Comparison of ENCODE assay signal across 15 cellular contexts in genomic region chr7:108406474-108406873, GRCh38. TPM values are rescaled to one million over a fixed set of nuclear protein-coding genes. Genes with fewer than 3 reads are reported as not detected.
DNase-seq lines count a peak whose midpoint lies in the region; ATAC-seq and TF ChIP-seq lines count a peak whose summit lies in the region.
"Had no signal": no experiment of that assay in that cellular context is flagged by ENCODE, and none has a peak within 500 bp of the region (broad histone marks: within the 10 kb centered on the region; RNA-seq: fewer than 3 reads in every experiment).

No MANE protein-coding gene starts in this region.

- DNase-seq in AG08396 (ENCODE audit: low spot score), result peak; percentile 9
- DNase-seq in LHCN-M2 (ENCODE audit: low read depth), result peak; percentile 83
- peak; percentile 55 for DNase-seq in mammary epithelial cell
- peak; percentile 47 for DNase-seq in left kidney (ENCODE audit: low read depth, low spot score)
- no peak for DNase-seq in D341Med (ENCODE audit: low spot score)
- DNase-seq in naive thymus-derived CD8-positive, alpha-beta T cell, result no peak
- no peak for DNase-seq in activated naive CD8-positive, alpha-beta T cell treated with anti-CD3 and anti-CD28 coated beads, Interleukin-2, amount 50 U/mL, for 24 hours
- DNase-seq in HK-2 (ENCODE audit: unreplicated experiment), result no peak
- DNase-seq: NCI-H226; stimulated activated CD4-positive, alpha-beta T cell treated with anti-CD3 and anti-CD28 coated beads, Interleukin-4, amount 100 ng/mL, for 24 hours had no signal

- H2AFZ ChIP-seq in mammary epithelial cell (ENCODE audit: low read depth, low read length), result no peak overlapping the region

- dilution Hi-C loops in mammary epithelial cell (cut with HindIII; ENCODE audit: low sequenced_read_pairs), result no loop called here

- no peak overlapping the region for H3K27ac ChIP-seq in mammary epithelial cell (ENCODE audit: insufficient read depth, low read depth, low read length)
- H3K27ac ChIP-seq: esophagus muscularis mucosa, vagina had no signal

- no peaks in the 10 kb centered on the region for H3K9me3 Mint-ChIP-seq in naive thymus-derived CD8-positive, alpha-beta T cell
- no peaks in the 10 kb centered on the region for H3K9me3 Mint-ChIP-seq in activated naive CD8-positive, alpha-beta T cell treated with anti-CD3 and anti-CD28 coated beads, Interleukin-2, amount 50 U/mL, for 24 hours
- H3K9me3 Mint-ChIP-seq: stimulated activated memory B cell treated with anti-CD40 and anti-IgM and Interleukin-4, amounts not matched to agents 10 μg/mL and 1 μg/mL and 100 μg/mL, for 72 hours had no signal

- no peak for ATAC-seq in naive thymus-derived CD8-positive, alpha-beta T cell
- ATAC-seq in activated naive CD8-positive, alpha-beta T cell treated with anti-CD3 and anti-CD28 coated beads, Interleukin-2, amount 50 U/mL, for 24 hours, result no peak
- ATAC-seq: Right ventricle myocardium inferior; stimulated activated memory B cell treated with anti-CD40 and anti-IgM and Interleukin-4, amounts not matched to agents 10 μg/mL and 1 μg/mL and 100 μg/mL, for 72 hours had no signal

- no peaks in the 10 kb centered on the region for H3K27me3 ChIP-seq in mammary epithelial cell (ENCODE audit: insufficient read depth, low read length)
- H3K27me3 ChIP-seq: BLaER1 treated with 17β-estradiol and CSF1 and Interleukin-3, amounts not matched to agents 10 nM and 100 nM; esophagus muscularis mucosa; vagina had no signal

- H3K27ac Mint-ChIP-seq in naive thymus-derived CD8-positive, alpha-beta T cell, result no peak overlapping the region
- H3K27ac Mint-ChIP-seq in activated naive CD8-positive, alpha-beta T cell treated with anti-CD3 and anti-CD28 coated beads, Interleukin-2, amount 50 U/mL, for 24 hours, result no peak overlapping the region
- H3K27ac Mint-ChIP-seq: stimulated activated memory B cell treated with anti-CD40 and anti-IgM and Interleukin-4, amounts not matched to agents 10 μg/mL and 1 μg/mL and 100 μg/mL, for 72 hours had no signal

- no peak overlapping the region for H3K4me3 Mint-ChIP-seq in naive thymus-derived CD8-positive, alpha-beta T cell
- H3K4me3 Mint-ChIP-seq in activated naive CD8-positive, alpha-beta T cell treated with anti-CD3 and anti-CD28 coated beads, Interleukin-2, amount 50 U/mL, for 24 hours, result no peak overlapping the region
- H3K4me3 Mint-ChIP-seq: stimulated activated memory B cell treated with anti-CD40 and anti-IgM and Interleukin-4, amounts not matched to agents 10 μg/mL and 1 μg/mL and 100 μg/mL, for 72 hours had no signal

- H3K4me2 ChIP-seq in mammary epithelial cell (ENCODE audit: insufficient read depth, low read depth, low read length), result no peak overlapping the region

- peaks cover 6% of the 10 kb centered on the region for H3K4me1 ChIP-seq in mammary epithelial cell (ENCODE audit: insufficient read depth, low read length)
- H3K4me1 ChIP-seq: esophagus muscularis mucosa, vagina had no signal

- peaks cover 0 to 22% (median 12%) of the 10 kb centered on the region in 4 donors for H3K4me1 Mint-ChIP-seq in naive thymus-derived CD8-positive, alpha-beta T cell
- peaks cover 2% of the 10 kb centered on the region for H3K4me1 Mint-ChIP-seq in activated naive CD8-positive, alpha-beta T cell treated with anti-CD3 and anti-CD28 coated beads, Interleukin-2, amount 50 U/mL, for 24 hours

- H3K27me3 Mint-ChIP-seq in naive thymus-derived CD8-positive, alpha-beta T cell, result no peaks in the 10 kb centered on the region
- H3K27me3 Mint-ChIP-seq in activated naive CD8-positive, alpha-beta T cell treated with anti-CD3 and anti-CD28 coated beads, Interleukin-2, amount 50 U/mL, for 24 hours, result no peaks in the 10 kb centered on the region
- H3K27me3 Mint-ChIP-seq: stimulated activated memory B cell treated with anti-CD40 and anti-IgM and Interleukin-4, amounts not matched to agents 10 μg/mL and 1 μg/mL and 100 μg/mL, for 72 hours had no signal

- H4K20me1 ChIP-seq in mammary epithelial cell (ENCODE audit: insufficient read depth, low read length), result no peaks in the 10 kb centered on the region
- H4K20me1 ChIP-seq: BLaER1 treated with 17β-estradiol and CSF1 and Interleukin-3, amounts not matched to agents 10 nM and 100 nM had no signal

- POLR2A ChIA-PET in naive thymus-derived CD8-positive, alpha-beta T cell (lab: Charles Lee), result no interaction called here

- no TSS peak for BruUV-seq in mammary epithelial cell (replicated peaks; lab: Mats Ljungman, UMichigan)

- H3K4me3 ChIP-seq in mammary epithelial cell (replicated peaks in 1 of 3; ENCODE audit: insufficient read depth in 1 of 3, low read depth in 2 of 3, low read length in 3 of 3), result no peak overlapping the region
- H3K4me3 ChIP-seq: BLaER1 treated with 17β-estradiol and CSF1 and Interleukin-3, amounts not matched to agents 10 nM and 100 nM; esophagus muscularis mucosa; vagina had no signal

- no peaks in the 10 kb centered on the region for H3K36me3 ChIP-seq in mammary epithelial cell (ENCODE audit: insufficient read depth, low read length)
- H3K36me3 ChIP-seq: BLaER1 treated with 17β-estradiol and CSF1 and Interleukin-3, amounts not matched to agents 10 nM and 100 nM; esophagus muscularis mucosa; vagina had no signal

- CTCF ChIA-PET in mammary epithelial cell (lab: Charles Lee; ENCODE audit: low non-redundant PET), result no interaction called here

- no peaks in the 10 kb centered on the region for H3K9me3 ChIP-seq in mammary epithelial cell (replicated peaks; ENCODE audit: insufficient read depth, low read length)
- H3K9me3 ChIP-seq: BLaER1 treated with 17β-estradiol and CSF1 and Interleukin-3, amounts not matched to agents 10 nM and 100 nM; esophagus muscularis mucosa; vagina had no signal

- no peaks in the 10 kb centered on the region for H3K79me2 ChIP-seq in mammary epithelial cell (ENCODE audit: insufficient read depth, low read length)

- in situ Hi-C loops in mammary epithelial cell (cut with MboI; ENCODE audit: low sequenced_read_pairs in 2 of 2), result no loop called here

- no peak for TF ChIP-seq CTCF in mammary epithelial cell (conservative IDR thresholded peaks at IDR 0.05 in 1 of 2, IDR thresholded peaks at IDR 0.05 in 1 of 2; ENCODE audit: extremely low read depth in 1 of 2, insufficient read depth in 1 of 2, low read depth in 1 of 2, low read length in 2 of 2)

- no peak overlapping the region for H3K9ac ChIP-seq in mammary epithelial cell (ENCODE audit: insufficient read depth, low read length)
- H3K9ac ChIP-seq: BLaER1 treated with 17β-estradiol and CSF1 and Interleukin-3, amounts not matched to agents 10 nM and 100 nM had no signal

- intact Hi-C loops in mammary epithelial cell (cut with micrococcal nuclease), result no loop called here

- H3K36me3 Mint-ChIP-seq in naive thymus-derived CD8-positive, alpha-beta T cell, result peaks cover 0 to 9% (median 6%) of the 10 kb centered on the region in 3 donors
- H3K36me3 Mint-ChIP-seq in activated naive CD8-positive, alpha-beta T cell treated with anti-CD3 and anti-CD28 coated beads, Interleukin-2, amount 50 U/mL, for 24 hours (ENCODE audit: low read depth), result no peaks in the 10 kb centered on the region
- H3K36me3 Mint-ChIP-seq: stimulated activated memory B cell treated with anti-CD40 and anti-IgM and Interleukin-4, amounts not matched to agents 10 μg/mL and 1 μg/mL and 100 μg/mL, for 72 hours had no signal

RNA-seq across cellular contexts. Expression of gene NRCAM, which starts 49.8 kb away (rescaled TPM):
- 6.0 and 8.9 TPM in 2 replicates for total RNA-seq in LHCN-M2 (2014; rRNA removed)
- 1.9 TPM for polyA plus RNA-seq in LHCN-M2 (2012)
- total RNA-seq in mammary epithelial cell, result 10 to 100 TPM; 42.5 to 77.8 TPM
- 16.4 TPM for polyA plus RNA-seq in mammary epithelial cell
- 28.0 TPM for polyA minus RNA-seq in mammary epithelial cell
- total RNA-seq in naive thymus-derived CD8-positive, alpha-beta T cell, result 10 to 100 TPM; 42.9 to 46.6 TPM
- polyA plus RNA-seq in naive thymus-derived CD8-positive, alpha-beta T cell, result 10 to 100 TPM; 11.1 to 18.2 (median 13.7) TPM

Comparison
In these comparisons a context has a peak if more than half of its experiments do, and no peak if none do; other contexts are left out.
1. DNase-seq: peak in AG08396 (single experiment), LHCN-M2 (single experiment), mammary epithelial cell (single experiment) and left kidney (single experiment); none in D341Med (single experiment), naive thymus-derived CD8-positive, alpha-beta T cell (0 of 10), activated naive CD8-positive, alpha-beta T cell treated with anti-CD3 and anti-CD28 coated beads, Interleukin-2, amount 50 U/mL, for 24 hours (single experiment) and HK-2 (single experiment).